7 cellular contexts compared by ENCODE assay signal in genomic region chr6:16414205-16414604, GRCh38.
DNase-seq lines count a peak whose midpoint lies in the region; ATAC-seq and TF ChIP-seq lines count a peak whose summit lies in the region.

No MANE protein-coding gene starts in this region.

- H4K20me1 ChIP-seq in osteoblast (ENCODE audit: insufficient read depth, low read length), result no peaks in the 10 kb centered on the region

- peaks cover 20% of the 10 kb centered on the region for H3K36me3 Mint-ChIP-seq in activated CD4-positive, alpha-beta T cell treated with anti-CD3 and anti-CD28 coated beads, Interleukin-2, amount 10 ng/mL, durations not matched to agents 24 days and 14 days (ENCODE audit: low read depth)

- no peak for DNase-seq in activated CD4-positive, alpha-beta T cell treated with anti-CD3 and anti-CD28 coated beads, Interleukin-2, amount 10 ng/mL, durations not matched to agents 24 days and 14 days
- DNase-seq in osteoblast (ENCODE audit: insufficient read length, low spot score, missing footprints), result peak; percentile 36
- no peak for DNase-seq in HUDEP-2 (lab: John Stamatoyannopoulos, UW; ENCODE audit: unreplicated experiment in 76 of 76)
- no peak for DNase-seq in colonic mucosa
- DNase-seq in COLO829 (ENCODE audit: low spot score), result no peak

- peak overlapping the region; percentile 57 for H3K27ac ChIP-seq in osteoblast (ENCODE audit: low read depth, low read length)
- no peak overlapping the region for H3K27ac ChIP-seq in colonic mucosa

- H3K9me3 Mint-ChIP-seq in activated CD4-positive, alpha-beta T cell treated with anti-CD3 and anti-CD28 coated beads, Interleukin-2, amount 10 ng/mL, durations not matched to agents 24 days and 14 days, result no peaks in the 10 kb centered on the region

- H3K9me3 ChIP-seq in osteoblast (ENCODE audit: low read depth, low read length) (no peaks in the 10 kb centered on the region), colonic mucosa (no peaks in the 10 kb centered on the region)

- H3K36me3 ChIP-seq in osteoblast (ENCODE audit: insufficient read depth, low read length), result no peaks in the 10 kb centered on the region
- H3K36me3 ChIP-seq in colonic mucosa, result no peaks in the 10 kb centered on the region

- H3K4me1 ChIP-seq in osteoblast (ENCODE audit: insufficient read depth, low read length), result peaks cover 17% of the 10 kb centered on the region
- no peaks in the 10 kb centered on the region for H3K4me1 ChIP-seq in colonic mucosa

- peak overlapping the region; percentile 84 for H3K27ac Mint-ChIP-seq in activated CD4-positive, alpha-beta T cell treated with anti-CD3 and anti-CD28 coated beads, Interleukin-2, amount 10 ng/mL, durations not matched to agents 24 days and 14 days

- no peaks in the 10 kb centered on the region for H3K27me3 Mint-ChIP-seq in activated CD4-positive, alpha-beta T cell treated with anti-CD3 and anti-CD28 coated beads, Interleukin-2, amount 10 ng/mL, durations not matched to agents 24 days and 14 days

- intact Hi-C loops in activated CD4-positive, alpha-beta T cell treated with anti-CD3 and anti-CD28 coated beads, Interleukin-2, amount 10 ng/mL, durations not matched to agents 24 days and 14 days (cut with micrococcal nuclease), result no loop called here
- intact Hi-C loops in colonic mucosa (cut with DNase I), result loop anchor here (10.0 kb wide), 1 partner anchor 179 kb away; the partner anchor contains the start of gene GMPR

- H2AFZ ChIP-seq in osteoblast (ENCODE audit: low read length), result no peak overlapping the region

- H3K79me2 ChIP-seq in osteoblast (ENCODE audit: insufficient read depth, low read length), result no peaks in the 10 kb centered on the region

- H3K4me1 Mint-ChIP-seq in activated CD4-positive, alpha-beta T cell treated with anti-CD3 and anti-CD28 coated beads, Interleukin-2, amount 10 ng/mL, durations not matched to agents 24 days and 14 days, result peaks cover 41% of the 10 kb centered on the region

- no peak for TF ChIP-seq CTCF in osteoblast (IDR thresholded peaks at IDR 0.05; ENCODE audit: extremely low read depth, low read depth, low read length)
- TF ChIP-seq CTCF in colonic mucosa (IDR thresholded peaks at IDR 0.05), result no peak

- H3K4me3 ChIP-seq in osteoblast (ENCODE audit: insufficient read depth, low read length), result no peak overlapping the region
- H3K4me3 ChIP-seq in colonic mucosa, result no peak overlapping the region

- peak overlapping the region; percentile 17 for H3K4me2 ChIP-seq in osteoblast (ENCODE audit: insufficient read depth, low read length)

- H3K27me3 ChIP-seq in osteoblast (ENCODE audit: insufficient read depth, low read length) (no peaks in the 10 kb centered on the region), colonic mucosa (no peaks in the 10 kb centered on the region)

- no peak overlapping the region for H3K9ac ChIP-seq in colonic mucosa (ENCODE audit: low read depth in 2 of 2, low read length in 2 of 2)

- ATAC-seq in GM19025 (IDR thresholded peaks at IDR 0.05; ENCODE audit: low read depth, unreplicated experiment) (peak; percentile 53), HG02759 (IDR thresholded peaks at IDR 0.05; ENCODE audit: unreplicated experiment) (peak; percentile 73)

- peak overlapping the region; percentile 34 for H3K4me3 Mint-ChIP-seq in activated CD4-positive, alpha-beta T cell treated with anti-CD3 and anti-CD28 coated beads, Interleukin-2, amount 10 ng/mL, durations not matched to agents 24 days and 14 days
